ENCODE assay signal across 8 cellular contexts in the genomic region with DNA sequence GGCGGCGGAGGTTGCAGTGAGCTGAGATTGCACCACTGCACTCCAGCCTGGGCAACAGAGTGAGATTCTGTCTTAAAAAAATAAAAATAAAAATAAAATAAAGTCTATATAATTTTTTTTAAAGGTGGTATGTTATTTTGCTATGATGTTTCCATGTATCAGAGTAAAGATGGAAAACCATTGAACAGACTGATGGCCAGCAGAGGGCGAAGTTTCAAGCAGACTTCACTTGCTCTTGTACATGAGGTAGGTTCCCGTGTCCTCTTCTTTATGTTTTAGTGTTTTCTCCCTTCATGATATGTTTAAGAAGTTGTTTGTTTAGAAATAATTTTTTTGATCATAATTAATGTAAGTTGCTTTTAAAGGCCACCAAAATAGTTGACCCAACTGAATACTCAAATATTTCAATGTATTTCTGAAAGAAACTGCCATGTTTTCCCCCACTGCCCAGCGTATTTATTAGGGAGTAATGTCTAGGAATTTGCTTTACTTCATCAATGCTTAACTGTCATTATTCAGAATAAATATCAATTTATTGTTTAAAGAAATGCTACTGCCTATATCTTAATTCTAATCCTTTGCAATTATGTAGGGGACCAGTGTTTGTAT.
A peak's percentile ranks its signal among the peaks of the same experiment; 100 is the strongest.
DNase-seq lines count a peak whose midpoint lies in the region; ATAC-seq, FAIRE-seq and TF ChIP-seq lines count a peak whose summit lies in the region.

No MANE protein-coding gene starts in this region.

- TF ChIP-seq CTCF in Calu3 (IDR thresholded peaks at IDR 0.05; ENCODE audit: unreplicated experiment), result peak; percentile 40
- TF ChIP-seq CTCF in OCI-LY3 (IDR thresholded peaks at IDR 0.05; ENCODE audit: low read depth, low read length), result peak; percentile 59

- FAIRE-seq in frontal cortex (lab: Jason Lieb, UNC), result peak; percentile 61

- no peaks in the 10 kb centered on the region for H3K4me1 Mint-ChIP-seq in Calu3 (ENCODE audit: low read depth, unreplicated experiment)
- no peaks in the 10 kb centered on the region for H3K4me1 Mint-ChIP-seq in activated T-cell treated with anti-CD3 and anti-CD28 coated beads, Interleukin-2, amount 50 U/mL, for 4 hours (ENCODE audit: low read depth)

- H2AFZ ChIP-seq in OCI-LY3 (ENCODE audit: low read depth, low read length), result no peak overlapping the region

- BruUV-seq in Calu3 (replicated peaks; lab: Mats Ljungman, UMichigan), result no TSS peak

- no peaks in the 10 kb centered on the region for H3K79me2 ChIP-seq in OCI-LY3 (ENCODE audit: low read length)

- H3K36me3 Mint-ChIP-seq in Calu3 (ENCODE audit: insufficient read depth, unreplicated experiment), result no peaks in the 10 kb centered on the region
- H3K36me3 Mint-ChIP-seq in activated T-cell treated with anti-CD3 and anti-CD28 coated beads, Interleukin-2, amount 50 U/mL, for 4 hours (ENCODE audit: insufficient read depth), result peaks cover 10% of the 10 kb centered on the region

- no peaks in the 10 kb centered on the region for H3K36me3 ChIP-seq in OCI-LY3 (replicated peaks; ENCODE audit: low read depth, low read length)

- H3K27ac Mint-ChIP-seq in Calu3 (ENCODE audit: unreplicated experiment), result no peak overlapping the region

- no peak overlapping the region for H3K9ac ChIP-seq in OCI-LY3 (ENCODE audit: low read length)

- no peaks in the 10 kb centered on the region for H3K9me3 Mint-ChIP-seq in Calu3 (ENCODE audit: low read depth, unreplicated experiment)
- H3K9me3 Mint-ChIP-seq in activated T-cell treated with anti-CD3 and anti-CD28 coated beads, Interleukin-2, amount 50 U/mL, for 4 hours, result peaks cover 2% of the 10 kb centered on the region

- H3K27me3 ChIP-seq in OCI-LY3 (ENCODE audit: low read depth, low read length), result no peaks in the 10 kb centered on the region

- H3K4me3 ChIP-seq in OCI-LY3 (ENCODE audit: low read length), result no peak overlapping the region

- ATAC-seq in HG02884 (IDR thresholded peaks at IDR 0.05; ENCODE audit: unreplicated experiment) (peak; percentile 57), GM19467 (IDR thresholded peaks at IDR 0.05; ENCODE audit: unreplicated experiment) (no peak)
- no peak for ATAC-seq in activated T-cell treated with anti-CD3 and anti-CD28 coated beads, Interleukin-2, amount 50 U/mL, for 4 hours

- H4K20me1 ChIP-seq in OCI-LY3 (ENCODE audit: insufficient read depth, low read length), result no peaks in the 10 kb centered on the region

- H3K27me3 Mint-ChIP-seq in Calu3 (ENCODE audit: unreplicated experiment), result no peaks in the 10 kb centered on the region
- H3K27me3 Mint-ChIP-seq in activated T-cell treated with anti-CD3 and anti-CD28 coated beads, Interleukin-2, amount 50 U/mL, for 4 hours (ENCODE audit: low read depth), result no peaks in the 10 kb centered on the region

- H3K4me3 Mint-ChIP-seq in Calu3 (ENCODE audit: low read depth, unreplicated experiment), result no peak overlapping the region
- no peak overlapping the region for H3K4me3 Mint-ChIP-seq in activated T-cell treated with anti-CD3 and anti-CD28 coated beads, Interleukin-2, amount 50 U/mL, for 4 hours

- no peak overlapping the region for H3K4me2 ChIP-seq in OCI-LY3 (ENCODE audit: low read length)

- no peak overlapping the region for H3K27ac ChIP-seq in OCI-LY3 (ENCODE audit: low read length)

- H3K9me3 ChIP-seq in OCI-LY3 (ENCODE audit: insufficient read depth, low read length), result no peaks in the 10 kb centered on the region

- DNase-seq in Calu3 (peak; percentile 54), frontal cortex (ENCODE audit: low spot score in 2 of 2) (no peak), pulmonary artery endothelial cell (ENCODE audit: low read depth, low spot score) (peak; percentile 11), cortex of kidney (lab: John Stamatoyannopoulos, UW) (no peak)
- peak; percentile 50 for DNase-seq in activated T-cell treated with anti-CD3 and anti-CD28 coated beads, Interleukin-2, amount 50 U/mL, for 4 hours

- intact Hi-C loops in Calu3 (cut with micrococcal nuclease; ENCODE audit: unreplicated experiment), result loop anchor here (1.0 to 10.0 kb wide), 2 partner anchors 226 to 260 kb away; a partner anchor contains a TSS

- peaks cover 7% of the 10 kb centered on the region; the same call in 1 of the 2 replicates for H3K4me1 ChIP-seq in OCI-LY3 (ENCODE audit: low read length)

- CTCF ChIA-PET in Calu3 (lab: Charles Lee), result no interaction called here

Comparison
In these comparisons a context has a peak if more than half of its experiments do, and no peak if none do; other contexts are left out.
1. DNase-seq: peak in Calu3 (single experiment), activated T-cell treated with anti-CD3 and anti-CD28 coated beads, Interleukin-2, amount 50 U/mL, for 4 hours (single experiment) and pulmonary artery endothelial cell (single experiment); none in frontal cortex (0 of 2) and cortex of kidney (single experiment).